ENCODE assay signal across 1 cellular context in the genomic region with DNA sequence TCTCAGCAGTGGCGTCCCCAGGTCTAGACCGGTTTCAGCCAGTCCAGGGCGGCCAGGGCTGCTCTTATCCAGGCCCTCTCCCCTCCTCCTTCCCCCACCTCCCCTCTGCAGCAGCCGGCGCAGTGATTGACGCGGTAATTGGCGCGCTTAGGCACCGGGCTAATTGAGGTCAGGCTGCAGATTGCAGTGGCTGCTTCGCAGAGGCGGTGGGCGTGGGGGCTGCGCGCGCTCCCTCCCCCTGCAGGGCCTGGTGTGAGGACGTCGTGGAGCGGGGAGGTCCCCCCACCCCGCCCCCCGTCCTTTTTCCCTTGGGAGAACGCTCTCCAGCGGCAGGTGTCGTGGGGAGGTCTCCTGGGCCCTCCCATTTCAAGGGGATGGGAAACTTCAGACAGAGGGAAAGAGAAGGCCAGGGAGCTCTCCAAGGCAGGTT.
TF ChIP-seq lines count a peak whose summit lies in the region.

No MANE protein-coding gene starts in this region.

TF ChIP-seq in H1, 55 proteins besides CTCF, POLR2A, EP300 and RAD21 (continued from another document):
- TF ChIP-seq ATF2 (IDR thresholded peaks at IDR 0.05; ENCODE audit: low read length) (no peak), HDAC2 (IDR thresholded peaks at IDR 0.05; ENCODE audit: borderline replicate concordance in 1 of 2, low read depth in 2 of 2, low read length in 2 of 2) (no peak), ZNF274 (IDR thresholded peaks at IDR 0.05; ENCODE audit: borderline replicate concordance, extremely low read depth, low read length) (no peak), SRF (IDR thresholded peaks at IDR 0.05; ENCODE audit: low read depth, low read length) (no peak), EGR1 (IDR thresholded peaks at IDR 0.05; ENCODE audit: borderline replicate concordance, low read depth, low read length) (peak; percentile 30; the same call in 1 of the 2 replicates), JUN (IDR thresholded peaks at IDR 0.05; ENCODE audit: low read depth, low read length) (peak; percentile 88; the same call in 1 of the 2 replicates), JUND (IDR thresholded peaks at IDR 0.05; ENCODE audit: low read length) (no peak), GABPA (IDR thresholded peaks at IDR 0.05; ENCODE audit: borderline replicate concordance, insufficient read depth, low read length) (no peak), SP1 (IDR thresholded peaks at IDR 0.05; ENCODE audit: low read depth, low read length) (0 out of 2 replicates have a peak, but pooled peaks have one; percentile 8), KDM5A (IDR thresholded peaks at IDR 0.05; ENCODE audit: low read length) (no peak), BACH1 (IDR thresholded peaks at IDR 0.05; ENCODE audit: low read length) (no peak), GTF2F1 (IDR thresholded peaks at IDR 0.05; ENCODE audit: borderline replicate concordance, low read depth, low read length) (no peak), EZH2 (IDR thresholded peaks at IDR 0.05; ENCODE audit: low read depth, low read length, severe bottlenecking) (no peak), TAF7 (optimal IDR thresholded peaks at IDR 0.05; ENCODE audit: borderline replicate concordance, low read depth, low read length) (peak; percentile 89), MAFK (IDR thresholded peaks at IDR 0.05; ENCODE audit: low read depth, low read length) (no peak), SP4 (IDR thresholded peaks at IDR 0.05; ENCODE audit: low read length) (no peak), HDAC6 (IDR thresholded peaks at IDR 0.05; ENCODE audit: low read depth, low read length) (no peak), BRCA1 (IDR thresholded peaks at IDR 0.05; ENCODE audit: low read depth, low read length) (no peak), POU5F1 (IDR thresholded peaks at IDR 0.05; ENCODE audit: low read depth, low read length) (no peak), SIRT6 (IDR thresholded peaks at IDR 0.05; ENCODE audit: low read length) (no peak), NANOG (IDR thresholded peaks at IDR 0.05; ENCODE audit: insufficient read depth, low read depth, low read length, poor library complexity, severe bottlenecking) (peak; percentile 36), RBBP5 (IDR thresholded peaks at IDR 0.05; ENCODE audit: borderline replicate concordance, low read depth, low read length) (no peak), CBX5 (IDR thresholded peaks at IDR 0.05; ENCODE audit: low read depth, low read length) (no peak), POLR2AphosphoS5 (IDR thresholded peaks at IDR 0.05; ENCODE audit: low read depth, low read length) (peak; percentile 86), BCL11A (IDR thresholded peaks at IDR 0.05; ENCODE audit: low read depth in 2 of 2, low read length in 2 of 2) (no peak), CHD2 (IDR thresholded peaks at IDR 0.05; ENCODE audit: low read length) (no peak), TCF12 (IDR thresholded peaks at IDR 0.05; ENCODE audit: low read depth, low read length) (no peak), CTBP2 (IDR thresholded peaks at IDR 0.05; ENCODE audit: borderline replicate concordance, insufficient read depth, insufficient read length, low read length) (no peak), RXRA (IDR thresholded peaks at IDR 0.05; ENCODE audit: insufficient read depth, low read depth, low read length) (0 out of 2 replicates have a peak, but pooled peaks have one; percentile 55), KDM4A (IDR thresholded peaks at IDR 0.05; ENCODE audit: low read depth, low read length, severe bottlenecking) (peak; percentile 42), CHD7 (IDR thresholded peaks at IDR 0.05; ENCODE audit: insufficient replicate concordance, low read length) (no peak), NRF1 (IDR thresholded peaks at IDR 0.05; ENCODE audit: low read depth, low read length) (no peak), PHF8 (conservative IDR thresholded peaks at IDR 0.05; ENCODE audit: low read depth, low read length) (0 out of 2 replicates have a peak, but pooled peaks have one; percentile 43), TAF1 (IDR thresholded peaks at IDR 0.05; ENCODE audit: low read depth, low read length) (peak; percentile 78), TBP (IDR thresholded peaks at IDR 0.05; ENCODE audit: low read depth, low read length) (peak; percentile 63; the same call in 1 of the 2 replicates), SUZ12 (IDR thresholded peaks at IDR 0.05; ENCODE audit: low read length) (no peak), RNF2 (IDR thresholded peaks at IDR 0.05; ENCODE audit: borderline replicate concordance, low read depth, low read length, missing control alignments, poor library complexity, severe bottlenecking) (no peak), RFX5 (IDR thresholded peaks at IDR 0.05; ENCODE audit: borderline replicate concordance, low read depth, low read length) (no peak), TEAD4 (IDR thresholded peaks at IDR 0.05; ENCODE audit: low read depth, low read length) (0 out of 2 replicates have a peak, but pooled peaks have one; percentile 2), SIX5 (IDR thresholded peaks at IDR 0.05; ENCODE audit: low read depth, low read length) (no peak), SIN3A (conservative IDR thresholded peaks at IDR 0.05 in 1 of 2, IDR thresholded peaks at IDR 0.05 in 1 of 2; ENCODE audit: low read depth in 1 of 2, low read length in 2 of 2) (no peak), ASH2L (IDR thresholded peaks at IDR 0.05; ENCODE audit: low read length) (peak; percentile 75), KDM1A (IDR thresholded peaks at IDR 0.05; ENCODE audit: borderline replicate concordance, low read length) (no peak), SAP30 (IDR thresholded peaks at IDR 0.05; ENCODE audit: insufficient read depth, insufficient replicate concordance, low read length) (no peak), YY1 (IDR thresholded peaks at IDR 0.05; ENCODE audit: low read depth, low read length) (no peak)
- TF ChIP-seq, protein P1, sequence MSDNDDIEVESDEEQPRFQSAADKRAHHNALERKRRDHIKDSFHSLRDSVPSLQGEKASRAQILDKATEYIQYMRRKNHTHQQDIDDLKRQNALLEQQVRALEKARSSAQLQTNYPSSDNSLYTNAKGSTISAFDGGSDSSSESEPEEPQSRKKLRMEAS (IDR thresholded peaks at IDR 0.05) = peak; percentile 66
- TF ChIP-seq, protein P2, sequence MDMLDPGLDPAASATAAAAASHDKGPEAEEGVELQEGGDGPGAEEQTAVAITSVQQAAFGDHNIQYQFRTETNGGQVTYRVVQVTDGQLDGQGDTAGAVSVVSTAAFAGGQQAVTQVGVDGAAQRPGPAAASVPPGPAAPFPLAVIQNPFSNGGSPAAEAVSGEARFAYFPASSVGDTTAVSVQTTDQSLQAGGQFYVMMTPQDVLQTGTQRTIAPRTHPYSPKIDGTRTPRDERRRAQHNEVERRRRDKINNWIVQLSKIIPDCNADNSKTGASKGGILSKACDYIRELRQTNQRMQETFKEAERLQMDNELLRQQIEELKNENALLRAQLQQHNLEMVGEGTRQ (IDR thresholded peaks at IDR 0.05; ENCODE audit: low read length) = no peak
- TF ChIP-seq, protein P3, sequence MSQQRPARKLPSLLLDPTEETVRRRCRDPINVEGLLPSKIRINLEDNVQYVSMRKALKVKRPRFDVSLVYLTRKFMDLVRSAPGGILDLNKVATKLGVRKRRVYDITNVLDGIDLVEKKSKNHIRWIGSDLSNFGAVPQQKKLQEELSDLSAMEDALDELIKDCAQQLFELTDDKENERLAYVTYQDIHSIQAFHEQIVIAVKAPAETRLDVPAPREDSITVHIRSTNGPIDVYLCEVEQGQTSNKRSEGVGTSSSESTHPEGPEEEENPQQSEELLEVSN (IDR thresholded peaks at IDR 0.05) = peak; percentile 68
TF ChIP-seq in H1: peak in this region for 16.
